ENCODE assay signal across 1 cellular context in genomic region chr7:84042110-84042539, GRCh38.
TF ChIP-seq lines count a peak whose summit lies in the region.

No MANE protein-coding gene starts in this region.

TF ChIP-seq in endothelial cell of umbilical vein, 7 proteins besides CTCF, POLR2A, EP300 and RAD21:
- TF ChIP-seq, protein P1, sequence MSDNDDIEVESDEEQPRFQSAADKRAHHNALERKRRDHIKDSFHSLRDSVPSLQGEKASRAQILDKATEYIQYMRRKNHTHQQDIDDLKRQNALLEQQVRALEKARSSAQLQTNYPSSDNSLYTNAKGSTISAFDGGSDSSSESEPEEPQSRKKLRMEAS (IDR thresholded peaks at IDR 0.05; ENCODE audit: insufficient read depth, insufficient read length), result no peak
- TF ChIP-seq GATA2 (IDR thresholded peaks at IDR 0.05; ENCODE audit: insufficient read depth, insufficient read length, low read depth, low read length) (peak; percentile 60), FOS (IDR thresholded peaks at IDR 0.05; ENCODE audit: borderline replicate concordance, insufficient read depth, low read length) (peak; percentile 70), MYC (IDR thresholded peaks at IDR 0.05; ENCODE audit: low read depth, low read length) (no peak), EZH2 (IDR thresholded peaks at IDR 0.05; ENCODE audit: borderline replicate concordance, low read depth, low read length, severe bottlenecking) (no peak), JUN (IDR thresholded peaks at IDR 0.05; ENCODE audit: borderline replicate concordance, insufficient read depth, insufficient read length, low read depth) (no peak), POLR2AphosphoS5 (IDR thresholded peaks at IDR 0.05; ENCODE audit: insufficient read depth, low read depth, low read length) (peak; percentile 56)
